ENCODE assay signal across 8 cellular contexts in the genomic region with DNA sequence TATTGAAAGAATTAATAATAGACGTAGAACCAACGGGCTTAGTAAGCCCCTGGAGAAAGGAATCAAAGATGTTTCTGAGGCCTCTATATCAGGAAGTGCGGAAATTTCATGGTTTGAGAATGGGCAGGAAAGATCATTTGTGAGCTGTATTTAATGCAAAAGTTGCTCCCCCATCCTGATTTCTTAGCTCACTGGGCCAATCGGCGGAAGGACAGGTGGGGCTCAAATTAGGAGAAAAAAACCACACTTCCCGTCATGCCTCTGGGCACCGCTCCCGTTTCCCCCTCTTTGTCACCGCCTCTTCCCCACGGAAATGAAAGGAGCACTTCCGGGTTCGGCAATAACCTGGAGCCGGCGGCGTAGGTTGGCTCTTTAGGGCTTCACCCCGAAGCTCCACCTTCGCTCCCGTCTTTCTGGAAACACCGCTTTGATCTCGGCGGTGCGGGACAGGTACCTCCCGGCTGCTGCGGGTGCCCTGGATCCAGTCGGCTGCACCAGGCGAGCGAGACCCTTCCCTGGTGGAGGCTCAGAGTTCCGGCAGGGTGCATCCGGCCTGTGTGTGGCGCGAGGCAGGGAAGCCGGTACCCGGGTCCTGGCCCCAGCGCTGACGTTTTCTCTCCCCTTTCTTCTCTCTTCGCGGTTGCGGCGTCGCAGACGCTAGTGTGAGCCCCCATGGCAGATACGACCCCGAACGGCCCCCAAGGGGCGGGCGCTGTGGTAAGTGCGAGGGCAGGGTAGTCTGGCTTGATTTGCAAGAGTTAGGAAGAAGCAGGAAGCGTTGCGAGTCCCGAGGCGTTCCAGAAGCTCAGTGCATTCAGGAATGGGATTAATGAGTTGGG.
DNase-seq lines count a peak whose midpoint lies in the region; FAIRE-seq and TF ChIP-seq lines count a peak whose summit lies in the region.

A gene with protein sequence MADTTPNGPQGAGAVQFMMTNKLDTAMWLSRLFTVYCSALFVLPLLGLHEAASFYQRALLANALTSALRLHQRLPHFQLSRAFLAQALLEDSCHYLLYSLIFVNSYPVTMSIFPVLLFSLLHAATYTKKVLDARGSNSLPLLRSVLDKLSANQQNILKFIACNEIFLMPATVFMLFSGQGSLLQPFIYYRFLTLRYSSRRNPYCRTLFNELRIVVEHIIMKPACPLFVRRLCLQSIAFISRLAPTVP (plus strand): TSS at position 617 of the 839 bp plus-strand sequence. CDS start 56 bp downstream, at position 673.

- TF ChIP-seq CTCF in Loucy (conservative IDR thresholded peaks at IDR 0.05; ENCODE audit: low read length) (no peak), fibroblast of pulmonary artery (IDR thresholded peaks at IDR 0.05; ENCODE audit: low read length, missing control alignments) (no peak), nephron (IDR thresholded peaks at IDR 0.05; ENCODE audit: unreplicated experiment in 3 of 3) (peak in 2 of 3 experiments; percentile 11 to 13)

- H3K36me3 Mint-ChIP-seq in nephron (ENCODE audit: low read depth) = peaks cover 15% of the 10 kb centered on the region
- peaks cover 41% of the 10 kb centered on the region for H3K36me3 Mint-ChIP-seq in stimulated activated naive CD8-positive, alpha-beta T cell treated with anti-CD3 and anti-CD28 coated beads, Interleukin-15, Interleukin-2, amounts not matched to agents 100 ng/mL and 50 ng/mL, for 24 hours (ENCODE audit: low read depth)

- peaks cover 33% of the 10 kb centered on the region for H3K4me1 Mint-ChIP-seq in nephron
- H3K4me1 Mint-ChIP-seq in stimulated activated naive CD8-positive, alpha-beta T cell treated with anti-CD3 and anti-CD28 coated beads, Interleukin-15, Interleukin-2, amounts not matched to agents 100 ng/mL and 50 ng/mL, for 24 hours (ENCODE audit: low read depth) = peaks cover 48% of the 10 kb centered on the region

- H3K27me3 ChIP-seq in Loucy (ENCODE audit: insufficient read depth, low read length, poor library complexity, severe bottlenecking) = no peaks in the 10 kb centered on the region

- H4K20me1 ChIP-seq in Loucy (ENCODE audit: insufficient read depth, low read length, poor library complexity, severe bottlenecking) = peaks cover 46% of the 10 kb centered on the region

- peak within 1 kb of the TSS; percentile 95 for H3K4me2 ChIP-seq in Loucy (ENCODE audit: low read depth, low read length, poor library complexity, severe bottlenecking)

- no peaks in the 10 kb centered on the region for H3K9me3 Mint-ChIP-seq in nephron
- no peaks in the 10 kb centered on the region for H3K9me3 Mint-ChIP-seq in stimulated activated naive CD8-positive, alpha-beta T cell treated with anti-CD3 and anti-CD28 coated beads, Interleukin-15, Interleukin-2, amounts not matched to agents 100 ng/mL and 50 ng/mL, for 24 hours

- peak within 1 kb of the TSS; percentile 88 for H2AFZ ChIP-seq in Loucy (ENCODE audit: low read length)

- H3K4me1 ChIP-seq in Loucy (ENCODE audit: insufficient read depth, low read length, poor library complexity, severe bottlenecking) = peaks cover 15% of the 10 kb centered on the region

- peak within 1 kb of the TSS; percentile 56 to 95 (median 92) for H3K27ac Mint-ChIP-seq in nephron
- peak within 1 kb of the TSS; percentile 96 for H3K27ac Mint-ChIP-seq in stimulated activated naive CD8-positive, alpha-beta T cell treated with anti-CD3 and anti-CD28 coated beads, Interleukin-15, Interleukin-2, amounts not matched to agents 100 ng/mL and 50 ng/mL, for 24 hours

- peak within 1 kb of the TSS; percentile 84 for H3K4me3 ChIP-seq in Loucy (ENCODE audit: low read length, poor library complexity, severe bottlenecking)
- peak within 1 kb of the TSS; percentile 97 for H3K4me3 ChIP-seq in fibroblast of pulmonary artery (replicated peaks; ENCODE audit: low read depth, low read length)

- peak within 1 kb of the TSS; percentile 96 to 98 (median 97) for H3K4me3 Mint-ChIP-seq in nephron
- H3K4me3 Mint-ChIP-seq in stimulated activated naive CD8-positive, alpha-beta T cell treated with anti-CD3 and anti-CD28 coated beads, Interleukin-15, Interleukin-2, amounts not matched to agents 100 ng/mL and 50 ng/mL, for 24 hours = peak within 1 kb of the TSS; percentile 88

- peaks cover 14% of the 10 kb centered on the region for H3K27me3 Mint-ChIP-seq in nephron (ENCODE audit: low read depth)
- peaks cover 4% of the 10 kb centered on the region for H3K27me3 Mint-ChIP-seq in stimulated activated naive CD8-positive, alpha-beta T cell treated with anti-CD3 and anti-CD28 coated beads, Interleukin-15, Interleukin-2, amounts not matched to agents 100 ng/mL and 50 ng/mL, for 24 hours

- no peaks in the 10 kb centered on the region for H3K9me2 ChIP-seq in Loucy (replicated peaks; ENCODE audit: low read depth, low read length)

- no peaks in the 10 kb centered on the region for H3K9me3 ChIP-seq in Loucy (ENCODE audit: insufficient read depth, low read depth, low read length)

- peak; percentile 93 for DNase-seq in ELF-1 (ENCODE audit: low read depth, low spot score)
- DNase-seq in H54 (ENCODE audit: insufficient read length, low spot score) = peak; percentile 44
- peak; percentile 65 for DNase-seq in activated T-helper 9 cell treated with anti-CD3 and anti-CD28 coated beads, Interleukin-2, amount 50 U/mL, for 16 hours (ENCODE audit: low read depth)
- peak; percentile 86 for DNase-seq in fibroblast of pulmonary artery (ENCODE audit: low read depth)

- FAIRE-seq in H54 (lab: Jason Lieb, UNC) = peak; percentile 79

- TF ChIP-seq POLR2A in H54 (IDR thresholded peaks at IDR 0.05; ENCODE audit: low read depth, low read length) (peak; percentile 45; the same call in 1 of the 2 replicates), Raji (IDR thresholded peaks at IDR 0.05; ENCODE audit: insufficient read depth, low read depth, low read length) (peak; percentile 87)

- peaks cover 51% of the 10 kb centered on the region for H3K79me2 ChIP-seq in Loucy (ENCODE audit: insufficient read depth, low read length)

- peaks cover 8% of the 10 kb centered on the region; the same call in 1 of the 2 replicates for H3K36me3 ChIP-seq in Loucy (ENCODE audit: insufficient read depth, low read length)

- peak within 1 kb of the TSS; percentile 86 for H3K9ac ChIP-seq in Loucy (ENCODE audit: low read depth, low read length, poor library complexity, severe bottlenecking)

- no peaks in the 10 kb centered on the region for H3F3A ChIP-seq in Loucy (ENCODE audit: low read depth)

Comparison
In these comparisons a context has a peak if more than half of its experiments do, and no peak if none do; other contexts are left out.
1. Peak in every context shown above with its lines: DNase-seq and H3K4me3 ChIP-seq.
2. CTCF ChIP-seq: peak in nephron (2 of 3); none in Loucy (single experiment) and fibroblast of pulmonary artery (single experiment).